ENCODE assay signal across 8 cellular contexts in genomic region chr21:38766987-38767722, GRCh38. TPM values are rescaled to one million over a fixed set of nuclear protein-coding genes. Genes with fewer than 3 reads are reported as not detected.
A peak's percentile ranks its signal among the peaks of the same experiment; 100 is the strongest.
DNase-seq lines count a peak whose midpoint lies in the region; ATAC-seq, FAIRE-seq and TF ChIP-seq lines count a peak whose summit lies in the region.

No MANE protein-coding gene starts in this region.

- no peak for TF ChIP-seq CTCF in GM12878 (IDR thresholded peaks at IDR 0.05 in 2 of 3, conservative IDR thresholded peaks at IDR 0.05 in 1 of 3; ENCODE audit: control insufficient read depth in 2 of 3, extremely low read depth in 1 of 3, insufficient read depth in 1 of 3, low read depth in 3 of 3, low read length in 3 of 3)
- TF ChIP-seq CTCF in neural progenitor cell (IDR thresholded peaks at IDR 0.05), result no peak

- H3K4me1 ChIP-seq in GM12878 (ENCODE audit: control insufficient read depth, insufficient read depth, low read length) (peaks cover 10% of the 10 kb centered on the region), neural progenitor cell (peaks cover 11% of the 10 kb centered on the region), mesendoderm (ENCODE audit: control insufficient read depth, low read depth, low read length) (no peaks in the 10 kb centered on the region)

- no peak overlapping the region for H2BK120ac ChIP-seq in mesendoderm (ENCODE audit: low read depth, low read length)

- peak; percentile 50 to 68; a peak in 1 of 4 replicates for TF ChIP-seq EP300 in GM12878 (IDR thresholded peaks at IDR 0.05; ENCODE audit: borderline replicate concordance in 1 of 2, control insufficient read depth in 1 of 2, low read depth in 2 of 2, low read length in 2 of 2)

- no peak overlapping the region for H4K8ac ChIP-seq in mesendoderm (ENCODE audit: low read depth, low read length)

- H3K4me1 Mint-ChIP-seq in neural progenitor cell, result no peaks in the 10 kb centered on the region

- H2BK5ac ChIP-seq in mesendoderm (ENCODE audit: low read length), result no peak overlapping the region

- H4K5ac ChIP-seq in mesendoderm (ENCODE audit: low read length), result no peak overlapping the region

- RAD21 ChIA-PET in GM12878 (lab: Charles Lee; ENCODE audit: unreplicated experiment), result interaction anchor here (0.6 to 0.9 kb wide), 2 partner anchors 32 to 219 kb away, joined by 3 to 5 read pairs; no protein-coding TSS in a partner anchor

- H3K9me3 Mint-ChIP-seq in neural progenitor cell, result peaks cover 13% of the 10 kb centered on the region

- H3K36me3 ChIP-seq in GM12878 (ENCODE audit: control insufficient read depth in 2 of 2, insufficient read depth in 2 of 2, low read length in 1 of 2), result no peaks in the 10 kb centered on the region
- H3K36me3 ChIP-seq in neural progenitor cell, result no peaks in the 10 kb centered on the region
- no peaks in the 10 kb centered on the region for H3K36me3 ChIP-seq in mesendoderm (ENCODE audit: control insufficient read depth, insufficient read depth, low read length)

- WGBS in GM12878 (ENCODE audit: insufficient coverage, insufficient replicate concordance, low lambda C conversion rate, missing lambda C conversion rate), result 1% methylated on average over 13 of the region's 13 CpGs
- no CpG with 5 or more reads among the region's 13 CpGs for WGBS in mesendoderm (ENCODE audit: extremely low coverage, insufficient coverage, low lambda C conversion rate)

- H3K4me3 ChIP-seq in GM12878 (peak overlapping the region; percentile 43; the same call in 1 of the 2 replicates), skin epidermis (peak overlapping the region in 6 of 7 experiments; percentile 5 to 31 (median 16)), neural progenitor cell (no peak overlapping the region), mesendoderm (ENCODE audit: low read length) (no peak overlapping the region)

- in situ Hi-C loops in GM12878 (cut with MboI), result no loop called here

- H3K23ac ChIP-seq in mesendoderm (ENCODE audit: low read length), result no peak overlapping the region

- no peak overlapping the region for H2BK15ac ChIP-seq in mesendoderm (replicated peaks; ENCODE audit: low read depth)

- H3K27me3 Mint-ChIP-seq in neural progenitor cell (ENCODE audit: insufficient read depth, low read depth), result peaks cover 5% of the 10 kb centered on the region

- ATAC-seq in HG03108 (IDR thresholded peaks at IDR 0.05; ENCODE audit: unreplicated experiment), result peak; percentile 95
- ATAC-seq in GM12878, result peak; percentile 96

- H3K27ac ChIP-seq in GM12878 (ENCODE audit: control insufficient read depth, insufficient read depth), result peak overlapping the region; percentile 74
- peak overlapping the region in 17 of 21 experiments; percentile 7 to 89 (median 58) for H3K27ac ChIP-seq in skin epidermis
- no peak overlapping the region for H3K27ac ChIP-seq in neural progenitor cell
- no peak overlapping the region for H3K27ac ChIP-seq in mesendoderm (ENCODE audit: low read depth, low read length)

- H3K4me3 Mint-ChIP-seq in neural progenitor cell, result no peak overlapping the region

- TF ChIP-seq POLR2A in Raji (IDR thresholded peaks at IDR 0.05; ENCODE audit: insufficient read depth, low read depth, low read length) (peak; percentile 32; the same call in 1 of the 2 replicates), GM12878 (IDR thresholded peaks at IDR 0.05; ENCODE audit: low read depth, low read length) (no peak)

- no peaks in the 10 kb centered on the region for H3F3A ChIP-seq in neural progenitor cell (ENCODE audit: low read depth)

- H3K27me3 ChIP-seq in GM12878 (replicated peaks in 1 of 2; ENCODE audit: control insufficient read depth in 2 of 2, insufficient read depth in 2 of 2, low read length in 1 of 2) (no peaks in the 10 kb centered on the region), neural progenitor cell (no peaks in the 10 kb centered on the region), mesendoderm (ENCODE audit: insufficient read depth, low read length, poor library complexity) (no peaks in the 10 kb centered on the region)

- no peak overlapping the region for H3K18ac ChIP-seq in mesendoderm (ENCODE audit: low read length)

- H3K27ac Mint-ChIP-seq in neural progenitor cell, result no peak overlapping the region

- 0 out of 2 replicates have a peak, but pooled peaks have one; percentile 10 for TF ChIP-seq RAD21 in GM12878 (IDR thresholded peaks at IDR 0.05; ENCODE audit: insufficient read depth, low read depth, low read length)

- peak; percentile 96 for FAIRE-seq in GM12878 (lab: Jason Lieb, UNC)

- BruUV-seq in GM12878 (replicated peaks; lab: Mats Ljungman, UMichigan), result no TSS peak

- intact Hi-C loops in GM12878 (cut with micrococcal nuclease; ENCODE audit: unreplicated experiment), result loop anchor here (1.0 kb wide), 1 partner anchor 14 kb away; no protein-coding TSS in a partner anchor

- SMC1A ChIA-PET in GM12878 (lab: Charles Lee; ENCODE audit: uncharacterized antibody, unreplicated experiment), result interaction anchor here (0.6 to 1.7 kb wide), 3 partner anchors 16 to 32 kb away, joined by 3 to 5 read pairs (median 3); no protein-coding TSS in a partner anchor

- peaks cover 1% of the 10 kb centered on the region for H3K36me3 Mint-ChIP-seq in neural progenitor cell

- H3K4ac ChIP-seq in mesendoderm (ENCODE audit: low read depth, low read length), result no peak overlapping the region

- DNase-seq in activated CD8-positive, alpha-beta memory T cell treated with anti-CD3 and anti-CD28 coated beads for 24 hours, result peak; percentile 83
- no peak for DNase-seq in activated CD8-positive, alpha-beta memory T cell treated with anti-CD3 and anti-CD28 coated beads, Interleukin-2, amount 50 U/mL, for 4 hours
- DNase-seq in GM12878 (ENCODE audit: low read depth, low spot score), result peak; percentile 96
- DNase-seq in neural progenitor cell (ENCODE audit: low spot score), result no peak
- no peak for DNase-seq in mesendoderm

- no peak overlapping the region for H3K9ac ChIP-seq in GM12878 (ENCODE audit: control insufficient read depth, insufficient read depth, low read length)
- no peak overlapping the region for H3K9ac ChIP-seq in neural progenitor cell
- H3K9ac ChIP-seq in mesendoderm (ENCODE audit: low read length), result no peak overlapping the region

- POLR2A ChIA-PET in GM12878 (lab: Charles Lee), result no interaction called here

- H3K9me3 ChIP-seq in GM12878 (replicated peaks; ENCODE audit: control insufficient read depth, insufficient read depth, low read length), result peaks cover 6% of the 10 kb centered on the region; the same call in 2 of the 3 replicates
- H3K9me3 ChIP-seq in neural progenitor cell (ENCODE audit: low read depth), result no peaks in the 10 kb centered on the region

- H4K20me1 ChIP-seq in GM12878 (ENCODE audit: control insufficient read depth, insufficient read depth) (no peaks in the 10 kb centered on the region), neural progenitor cell (ENCODE audit: low read depth) (no peaks in the 10 kb centered on the region)

- H3K4me2 ChIP-seq in GM12878 (ENCODE audit: control insufficient read depth, insufficient read depth) (peak overlapping the region; percentile 66), neural progenitor cell (no peak overlapping the region), mesendoderm (ENCODE audit: low read length) (no peak overlapping the region)

- CTCF ChIA-PET in GM12878 (lab: Yijun Ruan, JAX), result interaction anchor here (1.2 kb wide), 1 partner anchor 14 kb away, joined by 4 read pairs; no protein-coding TSS in a partner anchor

- no peak overlapping the region for H2AK5ac ChIP-seq in mesendoderm (ENCODE audit: low read length)

- H3K79me1 ChIP-seq in mesendoderm (ENCODE audit: low read length), result no peaks in the 10 kb centered on the region

- H2AFZ ChIP-seq in GM12878 (ENCODE audit: control insufficient read depth, low read depth, low read length) (peak overlapping the region; percentile 24; the same call in 1 of the 2 replicates), neural progenitor cell (replicated peaks) (no peak overlapping the region)

- H3K79me2 ChIP-seq in GM12878 (ENCODE audit: control insufficient read depth, insufficient read depth, low read length) (no peaks in the 10 kb centered on the region), neural progenitor cell (ENCODE audit: low read depth) (no peaks in the 10 kb centered on the region), mesendoderm (ENCODE audit: control insufficient read depth, insufficient read depth, low read length) (no peaks in the 10 kb centered on the region)

- H3K56ac ChIP-seq in mesendoderm (ENCODE audit: low read length), result no peak overlapping the region

TF ChIP-seq in GM12878, 131 proteins besides CTCF, POLR2A, EP300 and RAD21 (continues in another document):
- TF ChIP-seq NFIC (IDR thresholded peaks at IDR 0.05; ENCODE audit: low read depth, low read length), result peak; percentile 81
- TF ChIP-seq MTA2 (IDR thresholded peaks at IDR 0.05; ENCODE audit: low read depth), result peak; percentile 51

RNA-seq across cellular contexts. Expression of gene ETS2, which starts 38.6 kb away (rescaled TPM):
- 2.2 and 2.7 TPM in 2 replicates for total RNA-seq in GM12878 (2013; cell fraction: nucleolus; rRNA removed)
- total RNA-seq in GM12878 (2014; rRNA removed) (3.1 and 3.4 TPM in 2 replicates), GM12878 (2014; rRNA removed; fragmentation: Illumina TruSeq; extraction: Trizol) (3.4 TPM in 2 replicates), GM12878 (2021) (8.6 and 10.1 TPM in 2 replicates), neural progenitor cell (ENCODE audit: low replicate concordance) (18.8 and 22.4 TPM in 2 replicates)
- 1.5 TPM for polyA plus RNA-seq in GM12878 (2011; ENCODE audit: low read depth)
- polyA plus RNA-seq in GM12878 (2011; rRNA removed) (2.7 and 4.7 TPM in 2 replicates), GM12878 (2014; fragmentation: Illumina TruSeq; extraction: Trizol) (6.5 and 7.8 TPM in 2 replicates), GM12878 (2014; fragmentation: Nextera tagmentation; extraction: Ambion mirVana) (1 to 10 TPM in 1 of 2 experiments, under 1 TPM in 1; 0.52 to 1.2 TPM), GM12878 (2014; rRNA removed) (5.4 and 6.4 TPM in 2 replicates), GM12878 (2016; fragmentation: Nextera tagmentation; extraction: Ambion mirVana) (1 to 10 TPM; 3.8 to 3.9 TPM)
- 3.7 TPM in 2 replicates for polyA plus RNA-seq in GM12878 (2011; cell fraction: cytosol; rRNA removed)
- polyA plus RNA-seq in GM12878 (2011; cell fraction: nucleus; rRNA removed), result 8.2 and 8.8 TPM in 2 replicates
- 2.3 and 3.3 TPM in 2 replicates for polyA plus RNA-seq in GM12878 (2012)
- 3.9 and 4.6 TPM in 2 replicates for polyA minus RNA-seq in GM12878 (2011; rRNA and poly(A)+ RNA removed)
- polyA minus RNA-seq in GM12878 (2011; cell fraction: cytosol; rRNA and poly(A)+ RNA removed), result 3.6 TPM in 2 replicates
- polyA minus RNA-seq in GM12878 (2011; cell fraction: nucleus; rRNA and poly(A)+ RNA removed), result 3.4 and 6.3 TPM in 2 replicates
- 54.1 TPM for polyA plus RNA-seq in mesendoderm (2013, experiment 1 of 2)
- 53.4 TPM for polyA plus RNA-seq in mesendoderm (2013, experiment 2 of 2)

Comparison
In these comparisons a context has a peak if more than half of its experiments do, and no peak if none do; other contexts are left out.
1. DNase-seq: peak in activated CD8-positive, alpha-beta memory T cell treated with anti-CD3 and anti-CD28 coated beads for 24 hours (single experiment) and GM12878 (single experiment); none in activated CD8-positive, alpha-beta memory T cell treated with anti-CD3 and anti-CD28 coated beads, Interleukin-2, amount 50 U/mL, for 4 hours (single experiment), neural progenitor cell (single experiment) and mesendoderm (single experiment).
2. H3K27ac ChIP-seq: peak in GM12878 (single experiment) and skin epidermis (17 of 21); none in neural progenitor cell (single experiment) and mesendoderm (single experiment).
3. H3K4me3 ChIP-seq: peak in GM12878 (single experiment) and skin epidermis (6 of 7); none in neural progenitor cell (single experiment) and mesendoderm (single experiment).